Comparison of ENCODE assay signal across 13 cellular contexts in genomic region chr2:43101751-43102150, GRCh38.
DNase-seq lines count a peak whose midpoint lies in the region; ATAC-seq and TF ChIP-seq lines count a peak whose summit lies in the region.
"Had no signal": no experiment of that assay in that cellular context is flagged by ENCODE, and none has a peak within 500 bp of the region (broad histone marks: within the 10 kb centered on the region; RNA-seq: fewer than 3 reads in every experiment).

No MANE protein-coding gene starts in this region.

- no peaks in the 10 kb centered on the region for H3K36me3 ChIP-seq in PC-3 (ENCODE audit: low read depth, low read length)
- no peaks in the 10 kb centered on the region for H3K36me3 ChIP-seq in ectodermal cell (ENCODE audit: control insufficient read depth, insufficient read depth, low read length)
- H3K36me3 ChIP-seq in muscle layer of duodenum (ENCODE audit: control insufficient read depth in 1 of 2, insufficient read depth in 2 of 2, low read length in 2 of 2): no peaks in the 10 kb centered on the region
- no peaks in the 10 kb centered on the region for H3K36me3 ChIP-seq in suprapubic skin

- TF ChIP-seq POLR2A in suprapubic skin (IDR thresholded peaks at IDR 0.05): no peak

- no TSS peak for BruUV-seq in PC-3 (replicated peaks; lab: Mats Ljungman, UMichigan)

- no peaks in the 10 kb centered on the region for H3F3A ChIP-seq in PC-3 (ENCODE audit: low read length, unreplicated experiment)

- CTCF ChIA-PET in PC-3 (lab: Charles Lee): no interaction called here

- H3K4me3 ChIP-seq in PC-3 (ENCODE audit: low read length) (no peak overlapping the region), ectodermal cell (ENCODE audit: insufficient read depth, low read depth, low read length) (no peak overlapping the region), muscle layer of duodenum (ENCODE audit: low read depth in 1 of 2, low read length in 2 of 2) (peak overlapping the region; percentile 7 to 52), suprapubic skin (peak overlapping the region; percentile 52)
- H3K4me3 ChIP-seq: mucosa of descending colon had no signal

- WGBS in ectodermal cell, 2 experiments: 82 to 85% methylated on average over 7 of the region's 7 CpGs
- WGBS in suprapubic skin: 86% methylated on average over 7 of the region's 7 CpGs

- H4K20me1 ChIP-seq in PC-3 (ENCODE audit: low read length): no peaks in the 10 kb centered on the region

- H3K27ac ChIP-seq in PC-3 (ENCODE audit: low read length): no peak overlapping the region
- peak overlapping the region; percentile 98 for H3K27ac ChIP-seq in ectodermal cell (ENCODE audit: insufficient read depth, low read depth, low read length, poor library complexity, severe bottlenecking)
- H3K27ac ChIP-seq in muscle layer of duodenum (ENCODE audit: low read length): peak overlapping the region; percentile 76
- H3K27ac ChIP-seq in suprapubic skin: peak overlapping the region; percentile 82

- H3K27me3 ChIP-seq in PC-3 (ENCODE audit: low read length) (no peaks in the 10 kb centered on the region), ectodermal cell (ENCODE audit: control insufficient read depth, insufficient read depth, low read length, poor library complexity, severe bottlenecking) (no peaks in the 10 kb centered on the region), muscle layer of duodenum (ENCODE audit: low read depth, low read length) (no peaks in the 10 kb centered on the region), suprapubic skin (no peaks in the 10 kb centered on the region)

- peaks cover 5% of the 10 kb centered on the region; the same call in 1 of the 2 replicates for H3K9me2 ChIP-seq in PC-3 (replicated peaks; ENCODE audit: low read length)

- no peak for DNase-seq in PC-3
- DNase-seq in suprapubic skin (ENCODE audit: low spot score in 2 of 2): no peak
- no peak for DNase-seq in NCI-H774 (lab: John Stamatoyannopoulos, UW)
- DNase-seq: CD4-positive, alpha-beta T cell; mucosa of descending colon; NCI-H2171; stimulated activated CD4-positive, alpha-beta T cell treated with anti-CD3 and anti-CD28 coated beads, Interleukin-2, amount 100 ng/mL, for 24 hours; stimulated activated naive CD8-positive, alpha-beta T cell treated with anti-CD3 and anti-CD28 coated beads, Interleukin-15, Interleukin-2, amounts not matched to agents 100 U/mL and 50 U/mL, for 24 hours had no signal

- H3K79me2 ChIP-seq in PC-3 (ENCODE audit: low read length): no peaks in the 10 kb centered on the region

- H3K9ac ChIP-seq in PC-3 (ENCODE audit: low read length): no peak overlapping the region

- no peak for TF ChIP-seq EP300 in suprapubic skin (IDR thresholded peaks at IDR 0.05)

- H3K4me1 ChIP-seq in PC-3 (ENCODE audit: insufficient read depth, low read length): peaks cover 22% of the 10 kb centered on the region
- peaks cover 34% of the 10 kb centered on the region for H3K4me1 ChIP-seq in ectodermal cell (ENCODE audit: control insufficient read depth, insufficient read depth, low read length)
- peaks cover 25 to 27% of the 10 kb centered on the region in 2 donors for H3K4me1 ChIP-seq in muscle layer of duodenum (ENCODE audit: control insufficient read depth in 1 of 2, insufficient read depth in 2 of 2, low read length in 2 of 2)
- H3K4me1 ChIP-seq in suprapubic skin: peaks cover 57% of the 10 kb centered on the region

- POLR2A ChIA-PET in PC-3 (lab: Charles Lee; ENCODE audit: unreplicated experiment): no interaction called here

- no peak for TF ChIP-seq CTCF in PC-3 (conservative IDR thresholded peaks at IDR 0.05; ENCODE audit: low read depth, low read length)
- no peak for TF ChIP-seq CTCF in suprapubic skin (IDR thresholded peaks at IDR 0.05)

- ATAC-seq in PC-3 (no peak), GM18909 (IDR thresholded peaks at IDR 0.05; ENCODE audit: poor library complexity, unreplicated experiment) (no peak), HG03045 (IDR thresholded peaks at IDR 0.05; ENCODE audit: unreplicated experiment) (no peak), HG02678 (IDR thresholded peaks at IDR 0.05; ENCODE audit: unreplicated experiment) (no peak)
- ATAC-seq: stimulated activated naive CD8-positive, alpha-beta T cell treated with anti-CD3 and anti-CD28 coated beads, Interleukin-15, Interleukin-2, amounts not matched to agents 100 U/mL and 50 U/mL, for 24 hours had no signal

- H3K9me3 ChIP-seq in PC-3 (ENCODE audit: low read length) (no peaks in the 10 kb centered on the region), ectodermal cell (ENCODE audit: control insufficient read depth, low read length) (no peaks in the 10 kb centered on the region), muscle layer of duodenum (ENCODE audit: control insufficient read depth in 1 of 2, low read length in 2 of 2) (no peaks in the 10 kb centered on the region), suprapubic skin (no peaks in the 10 kb centered on the region)
- H3K9me3 ChIP-seq: mucosa of descending colon had no signal

- intact Hi-C loops in PC-3 (cut with micrococcal nuclease): no loop called here

- 0 out of 2 replicates have a peak overlapping the region, but pooled peaks have one; percentile 97 for H3K4me2 ChIP-seq in PC-3 (ENCODE audit: low read length)

- peak overlapping the region; percentile 96; the same call in 1 of the 2 replicates for H2AFZ ChIP-seq in PC-3 (ENCODE audit: low read length)

Comparison
In these comparisons a context has a peak if more than half of its experiments do, and no peak if none do; other contexts are left out.
1. H3K4me3 ChIP-seq: peak in muscle layer of duodenum (2 of 2) and suprapubic skin (single experiment); none in PC-3 (single experiment) and ectodermal cell (single experiment).